ENCODE assay signal across 8 cellular contexts in the genomic region with DNA sequence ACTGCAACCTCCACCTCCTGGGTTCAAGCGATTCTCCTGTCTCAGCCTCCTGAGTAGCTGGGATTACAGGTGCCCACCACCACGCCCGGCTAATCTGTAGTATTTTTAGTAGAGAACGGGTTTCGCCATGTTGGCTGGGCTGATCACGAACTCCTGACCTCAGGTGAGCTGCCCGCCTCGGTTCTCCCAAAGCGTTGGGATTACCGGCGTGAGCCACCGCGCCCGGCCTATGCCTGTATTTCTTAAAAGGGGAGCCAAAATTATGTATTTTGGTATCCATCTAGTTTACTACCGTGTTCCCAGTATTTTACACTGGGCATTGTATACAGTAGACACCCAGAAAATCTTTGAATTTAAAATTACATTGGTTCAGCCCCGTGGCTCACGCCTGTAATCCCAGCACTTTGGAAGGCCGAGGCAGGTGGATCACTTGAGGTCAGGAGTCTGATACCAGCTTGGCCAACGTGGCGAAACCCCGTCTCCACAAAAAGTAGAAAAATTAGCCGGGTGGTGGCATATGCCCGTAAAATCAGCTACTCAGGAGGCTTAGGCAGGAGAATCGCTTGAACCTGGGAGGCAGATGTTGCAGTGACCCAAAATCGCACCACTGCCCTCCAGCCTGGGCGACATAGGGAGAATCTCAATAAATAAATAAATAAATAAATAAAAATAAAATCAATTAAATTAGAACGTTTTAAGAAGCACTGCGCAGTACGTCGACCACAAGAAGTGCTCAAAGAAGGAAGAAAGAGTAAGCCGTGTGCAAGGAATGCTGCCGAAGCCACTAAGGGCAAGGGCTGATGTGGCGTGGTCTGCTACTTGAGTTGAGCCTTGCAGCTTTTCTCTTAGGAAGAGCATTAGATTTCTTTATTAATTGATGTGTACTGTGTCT. TPM values are rescaled to one million over a fixed set of nuclear protein-coding genes. Genes with fewer than 3 reads are reported as not detected.
DNase-seq lines count a peak whose midpoint lies in the region; ATAC-seq and TF ChIP-seq lines count a peak whose summit lies in the region.

No MANE protein-coding gene starts in this region.

- H3K27ac Mint-ChIP-seq in stimulated activated effector memory CD8-positive, alpha-beta T cell treated with anti-CD3 and anti-CD28 coated beads, Interleukin-12 subunit alpha, Interleukin-12 subunit beta, amount 100 ng/mL, for 72 hours = peak overlapping the region; percentile 96

- DNase-seq in HL-60 (ENCODE audit: low read depth in 1 of 2, low spot score in 1 of 2) = no peak
- no peak for DNase-seq in foreskin keratinocyte
- no peak for DNase-seq in stimulated activated effector memory CD8-positive, alpha-beta T cell treated with anti-CD3 and anti-CD28 coated beads, Interleukin-12 subunit alpha, Interleukin-12 subunit beta, amount 100 ng/mL, for 72 hours (ENCODE audit: low spot score in 2 of 2)
- no peak for DNase-seq in KG1 (lab: John Stamatoyannopoulos, UW)
- DNase-seq in GM20000 (ENCODE audit: low spot score) = no peak
- no peak for DNase-seq in NCI-H2107 treated with DMSO at 0.1 percent for 48 hours (lab: John Stamatoyannopoulos, UW; ENCODE audit: unreplicated experiment)

- TF ChIP-seq CTCF in HL-60 (IDR thresholded peaks at IDR 0.05; ENCODE audit: insufficient read depth, low read length) (no peak), VCaP (conservative IDR thresholded peaks at IDR 0.05) (no peak), foreskin keratinocyte (conservative IDR thresholded peaks at IDR 0.05) (no peak), GM20000 (IDR thresholded peaks at IDR 0.05; ENCODE audit: extremely low read depth, missing control alignments) (no peak)

- H3K27ac ChIP-seq in HL-60 (replicated peaks) (peak overlapping the region; percentile 85), VCaP (peak overlapping the region; percentile 95), foreskin keratinocyte (peak overlapping the region; percentile 95)

- peaks cover 28% of the 10 kb centered on the region for H3K4me1 Mint-ChIP-seq in stimulated activated effector memory CD8-positive, alpha-beta T cell treated with anti-CD3 and anti-CD28 coated beads, Interleukin-12 subunit alpha, Interleukin-12 subunit beta, amount 100 ng/mL, for 72 hours

- H3K4me3 Mint-ChIP-seq in stimulated activated effector memory CD8-positive, alpha-beta T cell treated with anti-CD3 and anti-CD28 coated beads, Interleukin-12 subunit alpha, Interleukin-12 subunit beta, amount 100 ng/mL, for 72 hours = peak overlapping the region; percentile 91

- no peaks in the 10 kb centered on the region for H3K27me3 ChIP-seq in HL-60 (ENCODE audit: insufficient read depth, poor library complexity, severe bottlenecking)
- no peaks in the 10 kb centered on the region for H3K27me3 ChIP-seq in foreskin keratinocyte

- no peaks in the 10 kb centered on the region for H3K9me3 Mint-ChIP-seq in stimulated activated effector memory CD8-positive, alpha-beta T cell treated with anti-CD3 and anti-CD28 coated beads, Interleukin-12 subunit alpha, Interleukin-12 subunit beta, amount 100 ng/mL, for 72 hours

- H3K4me3 ChIP-seq in HL-60 (replicated peaks; ENCODE audit: insufficient read depth, low read length) = peak overlapping the region; percentile 93

- no peak for ATAC-seq in foreskin keratinocyte
- no peak for ATAC-seq in stimulated activated effector memory CD8-positive, alpha-beta T cell treated with anti-CD3 and anti-CD28 coated beads, Interleukin-12 subunit alpha, Interleukin-12 subunit beta, amount 100 ng/mL, for 72 hours
- ATAC-seq in GM18502 (IDR thresholded peaks at IDR 0.05; ENCODE audit: poor library complexity, unreplicated experiment) = no peak

- H3K4me1 ChIP-seq in foreskin keratinocyte = no peaks in the 10 kb centered on the region

- H3K36me3 Mint-ChIP-seq in stimulated activated effector memory CD8-positive, alpha-beta T cell treated with anti-CD3 and anti-CD28 coated beads, Interleukin-12 subunit alpha, Interleukin-12 subunit beta, amount 100 ng/mL, for 72 hours = peaks cover 40% of the 10 kb centered on the region

RNA-seq across cellular contexts. Expression of a gene that starts 1.5 kb away (rescaled TPM):
- 108 and 119 TPM in 2 replicates for total RNA-seq in foreskin keratinocyte
- polyA plus RNA-seq in foreskin keratinocyte = 27.9 and 32.6 TPM in 2 replicates
